In genomic region chr9:17613723-17614122, GRCh38 we compare ENCODE assay signal across 1 cellular context.
TF ChIP-seq lines count a peak whose summit lies in the region.

No MANE protein-coding gene starts in this region.

TF ChIP-seq in IMR-90, 13 proteins besides CTCF, POLR2A, EP300 and RAD21 (continued from another document):
- TF ChIP-seq, protein P1, sequence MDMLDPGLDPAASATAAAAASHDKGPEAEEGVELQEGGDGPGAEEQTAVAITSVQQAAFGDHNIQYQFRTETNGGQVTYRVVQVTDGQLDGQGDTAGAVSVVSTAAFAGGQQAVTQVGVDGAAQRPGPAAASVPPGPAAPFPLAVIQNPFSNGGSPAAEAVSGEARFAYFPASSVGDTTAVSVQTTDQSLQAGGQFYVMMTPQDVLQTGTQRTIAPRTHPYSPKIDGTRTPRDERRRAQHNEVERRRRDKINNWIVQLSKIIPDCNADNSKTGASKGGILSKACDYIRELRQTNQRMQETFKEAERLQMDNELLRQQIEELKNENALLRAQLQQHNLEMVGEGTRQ (IDR thresholded peaks at IDR 0.05; ENCODE audit: low read depth, low read length), result no peak
- TF ChIP-seq BHLHE40 (IDR thresholded peaks at IDR 0.05; ENCODE audit: low read depth, low read length), result no peak
- TF ChIP-seq NFE2L2 (IDR thresholded peaks at IDR 0.05; ENCODE audit: low read depth, low read length), result no peak
- TF ChIP-seq MAZ (IDR thresholded peaks at IDR 0.05; ENCODE audit: borderline replicate concordance, low read depth, low read length), result no peak
- no peak for TF ChIP-seq FOS (IDR thresholded peaks at IDR 0.05; ENCODE audit: low read depth, low read length)
- TF ChIP-seq CEBPB (IDR thresholded peaks at IDR 0.05; ENCODE audit: low read depth, low read length), result no peak
- TF ChIP-seq, protein P2, sequence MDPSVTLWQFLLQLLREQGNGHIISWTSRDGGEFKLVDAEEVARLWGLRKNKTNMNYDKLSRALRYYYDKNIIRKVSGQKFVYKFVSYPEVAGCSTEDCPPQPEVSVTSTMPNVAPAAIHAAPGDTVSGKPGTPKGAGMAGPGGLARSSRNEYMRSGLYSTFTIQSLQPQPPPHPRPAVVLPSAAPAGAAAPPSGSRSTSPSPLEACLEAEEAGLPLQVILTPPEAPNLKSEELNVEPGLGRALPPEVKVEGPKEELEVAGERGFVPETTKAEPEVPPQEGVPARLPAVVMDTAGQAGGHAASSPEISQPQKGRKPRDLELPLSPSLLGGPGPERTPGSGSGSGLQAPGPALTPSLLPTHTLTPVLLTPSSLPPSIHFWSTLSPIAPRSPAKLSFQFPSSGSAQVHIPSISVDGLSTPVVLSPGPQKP (IDR thresholded peaks at IDR 0.05; ENCODE audit: borderline replicate concordance, low read depth, low read length), result no peak
